11 cellular contexts compared by ENCODE assay signal in genomic region chr6:52381249-52381648, GRCh38.
"Had no signal": no experiment of that assay in that cellular context is flagged by ENCODE, and none has a peak within 500 bp of the region (broad histone marks: within the 10 kb centered on the region; RNA-seq: fewer than 3 reads in every experiment).

No MANE protein-coding gene starts in this region.

- DNase-seq: activated CD4-positive, alpha-beta T cell treated with anti-CD3 and anti-CD28 coated beads for 1 hour; activated gamma-delta T cell treated with Interleukin-2 at 50 U/mL for 16 hours; left colon; midbrain; ovary; SW 1271; T-helper 9 cell had no signal

- H3K4me3 Mint-ChIP-seq: neural progenitor cell; stimulated activated memory B cell treated with anti-CD40 and anti-IgM and Interleukin-4, amounts not matched to agents 10 μg/mL and 1 μg/mL and 100 μg/mL, for 72 hours; type B pancreatic cell had no signal

- H3K27ac Mint-ChIP-seq: neural progenitor cell; stimulated activated memory B cell treated with anti-CD40 and anti-IgM and Interleukin-4, amounts not matched to agents 10 μg/mL and 1 μg/mL and 100 μg/mL, for 72 hours; type B pancreatic cell had no signal

- ATAC-seq: left colon; sciatic nerve; stimulated activated memory B cell treated with anti-CD40 and anti-IgM and Interleukin-4, amounts not matched to agents 10 μg/mL and 1 μg/mL and 100 μg/mL, for 72 hours had no signal

- H3K9me3 Mint-ChIP-seq: stimulated activated memory B cell treated with anti-CD40 and anti-IgM and Interleukin-4, amounts not matched to agents 10 μg/mL and 1 μg/mL and 100 μg/mL, for 72 hours had no signal

- H3K27me3 Mint-ChIP-seq: stimulated activated memory B cell treated with anti-CD40 and anti-IgM and Interleukin-4, amounts not matched to agents 10 μg/mL and 1 μg/mL and 100 μg/mL, for 72 hours; type B pancreatic cell had no signal
